In the genomic region with DNA sequence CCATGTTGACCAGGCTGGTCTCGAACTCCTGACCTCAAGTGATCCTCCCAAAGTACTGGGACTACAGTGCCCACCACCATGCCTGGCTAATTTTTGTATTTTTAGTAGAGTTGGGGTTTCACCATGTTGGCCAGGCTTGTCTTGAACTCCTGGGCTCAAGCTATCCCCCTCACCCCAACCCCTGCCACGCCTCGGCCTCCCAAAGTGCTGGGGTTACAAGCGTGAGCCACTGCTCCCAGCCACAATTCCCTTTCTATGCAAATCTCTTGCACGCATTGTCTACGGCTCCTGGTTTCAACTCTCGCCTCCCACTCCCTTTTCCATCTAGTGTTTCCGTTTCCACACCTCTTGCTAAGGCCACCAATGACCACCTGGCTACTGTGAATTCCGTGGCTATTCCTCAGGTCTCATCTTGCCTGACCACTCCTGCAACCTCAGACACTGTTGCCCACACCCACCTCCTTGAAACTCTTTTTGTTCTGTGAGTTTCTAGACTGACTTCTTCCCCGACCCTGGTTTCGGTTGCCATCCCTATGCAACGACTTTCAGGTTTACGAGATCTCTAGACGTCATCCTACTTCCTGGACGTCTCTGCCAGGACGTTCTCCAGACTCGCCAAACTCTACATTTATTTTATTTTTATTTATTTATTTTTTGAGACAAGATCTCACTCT, we compare ENCODE assay signal across 18 cellular contexts. TPM values are rescaled to one million over a fixed set of nuclear protein-coding genes. Genes with fewer than 3 reads are reported as not detected.
DNase-seq lines count a peak whose midpoint lies in the region; ATAC-seq, FAIRE-seq and TF ChIP-seq lines count a peak whose summit lies in the region.
"Had no signal": no experiment of that assay in that cellular context is flagged by ENCODE, and none has a peak within 500 bp of the region (broad histone marks: within the 10 kb centered on the region; RNA-seq: fewer than 3 reads in every experiment).

No MANE protein-coding gene starts in this region.

- H3K9me3 ChIP-seq in mucosa of rectum (ENCODE audit: control insufficient read depth in 2 of 2, low read length in 2 of 2) = no peaks in the 10 kb centered on the region

- peak; percentile 80 for FAIRE-seq in bronchial epithelial cell (lab: Jason Lieb, UNC)
- FAIRE-seq: D721Med, GM12892, GM18507 had no signal

- peaks cover 11 to 15% of the 10 kb centered on the region in 2 donors for H3K4me1 ChIP-seq in mucosa of rectum (ENCODE audit: control insufficient read depth in 2 of 2, insufficient read depth in 2 of 2, low read length in 2 of 2)

- DNase-seq in Calu3 = no peak
- DNase-seq in LNCaP clone FGC (ENCODE audit: low read depth) = peak; percentile 73
- DNase-seq in bronchial epithelial cell (ENCODE audit: low read depth) = no peak
- DNase-seq in NCI-H2227 treated with DMSO at 0.1 percent for 48 hours (lab: John Stamatoyannopoulos, UW) = no peak
- DNase-seq in stimulated activated naive B cell treated with anti-CD40 and anti-IgM and Interleukin-4, amounts not matched to agents 10 μg/mL and 1 μg/mL and 100 μg/mL, for 72 hours = no peak
- no peak for DNase-seq in effector CD4-positive, alpha-beta T cell
- DNase-seq: CD8-positive, alpha-beta memory T cell; HCEC 1CT; NCI-H1105 treated with DMSO at 0.1 percent for 48 hours; NCI-H1694; NCI-H2081 treated with DMSO at 0.1 percent for 48 hours; NCI-H82; PC-3 had no signal

- H3K36me3 Mint-ChIP-seq in Calu3 (ENCODE audit: insufficient read depth, unreplicated experiment) = peaks cover 37% of the 10 kb centered on the region
- H3K36me3 Mint-ChIP-seq in stimulated activated naive B cell treated with anti-CD40 and anti-IgM and Interleukin-4, amounts not matched to agents 10 μg/mL and 1 μg/mL and 100 μg/mL, for 72 hours = peaks cover 0 to 6% of the 10 kb centered on the region in 2 donors
- H3K36me3 Mint-ChIP-seq: CD8-positive, alpha-beta memory T cell had no signal

- H3K27ac Mint-ChIP-seq in Calu3 (ENCODE audit: unreplicated experiment) = peak overlapping the region; percentile 37
- H3K27ac Mint-ChIP-seq in stimulated activated naive B cell treated with anti-CD40 and anti-IgM and Interleukin-4, amounts not matched to agents 10 μg/mL and 1 μg/mL and 100 μg/mL, for 72 hours = no peak overlapping the region

- peak overlapping the region; percentile 20 to 98 for H3K9ac ChIP-seq in mucosa of rectum (ENCODE audit: low read depth in 1 of 2, low read length in 2 of 2)
- H3K9ac ChIP-seq: BLaER1 treated with 17β-estradiol and CSF1 and Interleukin-3, amounts not matched to agents 10 nM and 100 nM had no signal

- CTCF ChIA-PET in Calu3 (lab: Charles Lee) = interaction anchor here (0.6 kb wide), 1 partner anchor 76 kb away, joined by 4 read pairs; no protein-coding TSS in a partner anchor

- peak overlapping the region; percentile 99 to 100 for H3K27ac ChIP-seq in mucosa of rectum (ENCODE audit: low read depth in 2 of 2, low read length in 2 of 2)
- H3K27ac ChIP-seq: BLaER1 treated with 17β-estradiol and CSF1 and Interleukin-3, amounts not matched to agents 10 nM and 100 nM had no signal

- H3K4me3 Mint-ChIP-seq in Calu3 (ENCODE audit: low read depth, unreplicated experiment) = no peak overlapping the region
- no peak overlapping the region for H3K4me3 Mint-ChIP-seq in stimulated activated naive B cell treated with anti-CD40 and anti-IgM and Interleukin-4, amounts not matched to agents 10 μg/mL and 1 μg/mL and 100 μg/mL, for 72 hours

- H3K36me3 ChIP-seq in bronchial epithelial cell (ENCODE audit: control insufficient read depth, insufficient read depth, low read length) (no peaks in the 10 kb centered on the region), mucosa of rectum (ENCODE audit: control insufficient read depth in 2 of 2, insufficient read depth in 2 of 2, low read length in 2 of 2) (peaks cover 5 to 13% of the 10 kb centered on the region in 2 donors)
- H3K36me3 ChIP-seq: BLaER1 treated with 17β-estradiol and CSF1 and Interleukin-3, amounts not matched to agents 10 nM and 100 nM had no signal

- no peak for TF ChIP-seq CTCF in Calu3 (IDR thresholded peaks at IDR 0.05; ENCODE audit: unreplicated experiment)
- TF ChIP-seq CTCF in LNCaP clone FGC (IDR thresholded peaks at IDR 0.05; ENCODE audit: control insufficient read depth, extremely low read depth, insufficient read depth) = no peak
- TF ChIP-seq CTCF in bronchial epithelial cell (IDR thresholded peaks at IDR 0.05; ENCODE audit: insufficient read depth, low read length, severe bottlenecking) = no peak

- intact Hi-C loops in Calu3 (cut with micrococcal nuclease; ENCODE audit: unreplicated experiment) = no loop called here

- no TSS peak for BruUV-seq in Calu3 (replicated peaks; lab: Mats Ljungman, UMichigan)

- no peaks in the 10 kb centered on the region for H3K27me3 Mint-ChIP-seq in Calu3 (ENCODE audit: unreplicated experiment)
- H3K27me3 Mint-ChIP-seq in stimulated activated naive B cell treated with anti-CD40 and anti-IgM and Interleukin-4, amounts not matched to agents 10 μg/mL and 1 μg/mL and 100 μg/mL, for 72 hours = peaks cover 48 to 62% of the 10 kb centered on the region in 2 donors

- peaks cover 27% of the 10 kb centered on the region for H3K4me1 Mint-ChIP-seq in Calu3 (ENCODE audit: low read depth, unreplicated experiment)
- H3K4me1 Mint-ChIP-seq in stimulated activated naive B cell treated with anti-CD40 and anti-IgM and Interleukin-4, amounts not matched to agents 10 μg/mL and 1 μg/mL and 100 μg/mL, for 72 hours = peaks cover 12 to 33% of the 10 kb centered on the region in 2 donors

- ATAC-seq in stimulated activated naive B cell treated with anti-CD40 and anti-IgM and Interleukin-4, amounts not matched to agents 10 μg/mL and 1 μg/mL and 100 μg/mL, for 72 hours (replicated peaks) = no peak
- ATAC-seq: PC-3 had no signal

- H3K27me3 ChIP-seq in bronchial epithelial cell (ENCODE audit: control insufficient read depth, insufficient read depth, low read length) (peaks cover 7% of the 10 kb centered on the region), mucosa of rectum (ENCODE audit: control insufficient read depth in 2 of 2, insufficient read depth in 2 of 2, low read length in 2 of 2) (peaks cover 6 to 8% of the 10 kb centered on the region in 2 donors)

- H3K9me3 Mint-ChIP-seq in Calu3 (ENCODE audit: low read depth, unreplicated experiment) = no peaks in the 10 kb centered on the region
- H3K9me3 Mint-ChIP-seq in stimulated activated naive B cell treated with anti-CD40 and anti-IgM and Interleukin-4, amounts not matched to agents 10 μg/mL and 1 μg/mL and 100 μg/mL, for 72 hours = no peaks in the 10 kb centered on the region
- H3K9me3 Mint-ChIP-seq: CD8-positive, alpha-beta memory T cell had no signal

- H3K4me3 ChIP-seq in LNCaP clone FGC (ENCODE audit: low read depth, low read length) (no peak overlapping the region), bronchial epithelial cell (ENCODE audit: low read depth, low read length) (no peak overlapping the region), mucosa of rectum (ENCODE audit: low read length in 2 of 2) (peak overlapping the region; percentile 44 to 85)
- H3K4me3 ChIP-seq: BLaER1 treated with 17β-estradiol and CSF1 and Interleukin-3, amounts not matched to agents 10 nM and 100 nM had no signal

RNA-seq across cellular contexts. Expression of a gene that starts 3.4 kb away (rescaled TPM):
- total RNA-seq in Calu3 (2022) (122 and 135 TPM in 2 replicates), bronchial epithelial cell (not detected in 2 replicates)
- total RNA-seq: CD8-positive, alpha-beta memory T cell had no signal

RNA-seq across cellular contexts. Expression of a gene that starts 28.1 kb away (rescaled TPM):
- total RNA-seq in Calu3 (2022) = 67.7 and 85.2 TPM in 2 replicates
- total RNA-seq in bronchial epithelial cell = 6.5 and 7.1 TPM in 2 replicates

RNA-seq across cellular contexts. Expression of a gene that starts 47.2 kb away (rescaled TPM):
- total RNA-seq in Calu3 (2022) (26.1 and 26.2 TPM in 2 replicates), bronchial epithelial cell (7.3 and 12.4 TPM in 2 replicates)

Comparison
In these comparisons a context has a peak if more than half of its experiments do, and no peak if none do; other contexts are left out.
1. H3K4me3 ChIP-seq: peak in mucosa of rectum (2 of 2); none in LNCaP clone FGC (single experiment) and bronchial epithelial cell (single experiment).
2. RNA of a gene that starts 3.4 kb away (total RNA-seq): 122 to 135 TPM in Calu3; not detected in bronchial epithelial cell; every median in the first group is over 100 times any median in the second.